ENCODE assay signal across 13 cellular contexts in the genomic region with DNA sequence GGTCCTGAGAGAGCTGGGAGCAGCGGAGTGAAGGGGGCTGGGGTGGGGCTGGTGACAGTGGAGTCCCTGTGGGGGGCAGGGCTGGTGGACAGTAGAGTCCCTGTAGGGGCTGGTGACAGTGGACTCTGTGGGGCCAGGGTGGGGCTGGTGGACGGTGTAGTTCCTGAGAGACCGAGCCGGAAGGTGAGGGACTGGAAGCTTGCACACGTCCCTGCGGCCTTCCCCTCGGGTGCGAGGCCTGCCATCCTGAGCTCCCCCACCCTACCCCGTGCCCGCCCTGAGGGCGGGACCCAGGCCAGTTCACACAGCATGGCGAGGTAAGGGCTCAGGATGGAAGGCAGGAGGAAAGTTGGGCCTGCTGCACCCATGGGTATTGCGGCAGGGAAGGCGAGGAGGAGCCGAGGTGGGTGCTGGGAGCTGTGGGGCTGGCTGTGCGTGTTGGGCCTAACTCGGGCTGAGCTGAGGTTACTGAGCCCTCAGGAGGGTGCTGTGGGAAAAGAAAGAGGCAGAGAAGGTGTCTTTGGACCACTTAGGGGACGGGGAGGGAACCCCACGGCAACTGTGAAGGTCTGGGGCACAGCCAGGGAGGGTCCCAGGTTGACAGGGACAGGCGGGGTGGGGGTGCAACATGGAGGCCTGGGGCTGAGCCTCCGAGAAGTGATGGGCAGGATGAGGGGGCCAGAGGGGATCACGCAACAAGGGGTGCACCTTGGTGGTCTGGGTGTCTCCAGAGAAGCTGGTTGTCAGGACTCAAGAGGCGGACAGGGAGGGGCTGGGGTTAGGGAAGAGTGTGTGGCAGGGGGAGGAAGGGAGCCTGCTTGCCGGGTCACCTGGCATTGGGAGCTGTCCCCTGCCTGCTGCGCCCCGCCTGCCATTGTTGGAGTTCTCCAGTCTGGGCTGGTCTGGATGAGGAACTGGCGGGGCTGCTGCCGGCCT.
"Had no signal": no experiment of that assay in that cellular context is flagged by ENCODE, and none has a peak within 500 bp of the region (broad histone marks: within the 10 kb centered on the region; RNA-seq: fewer than 3 reads in every experiment).

No MANE protein-coding gene starts in this region.

- H3K27me3 ChIP-seq: breast epithelium had no signal

- H3K36me3 ChIP-seq: breast epithelium, heart right ventricle had no signal

- DNase-seq: activated gamma-delta T cell; activated naive CD8-positive, alpha-beta T cell treated with anti-CD3 and anti-CD28 coated beads for 36 hours; activated T-cell treated with anti-CD3 and anti-CD28 coated beads, Interleukin-2, amount 50 U/mL, for 1 hour; esophagus squamous epithelium; foreskin fibroblast; islet precursor cell; midbrain; occipital lobe; stimulated activated CD4-positive, alpha-beta T cell treated with anti-CD3 and anti-CD28 coated beads, Interleukin-12 subunit alpha, Interleukin-12 subunit beta, amount 100 ng/mL, for 4 hours; stimulated activated CD4-positive, alpha-beta T cell treated with anti-CD3 and anti-CD28 coated beads, Interleukin-2, amount 100 ng/mL, for 48 hours had no signal

- H3K27ac ChIP-seq: breast epithelium, esophagus squamous epithelium had no signal

- ATAC-seq: heart right ventricle; naive thymus-derived CD4-positive, alpha-beta T cell had no signal

- H3K4me1 ChIP-seq: breast epithelium, esophagus squamous epithelium had no signal

- H3K9me3 ChIP-seq: breast epithelium, esophagus squamous epithelium, heart right ventricle had no signal

- H3K4me3 ChIP-seq: breast epithelium, esophagus squamous epithelium, heart right ventricle had no signal
